ENCODE assay signal across 8 cellular contexts in genomic region chr14:74018029-74018703, GRCh38. TPM values are rescaled to one million over a fixed set of nuclear protein-coding genes. Genes with fewer than 3 reads are reported as not detected.
DNase-seq lines count a peak whose midpoint lies in the region; ATAC-seq and TF ChIP-seq lines count a peak whose summit lies in the region.

No MANE protein-coding gene starts in this region.

- H3K27ac ChIP-seq in BLaER1 treated with 17β-estradiol and CSF1 and Interleukin-3, amounts not matched to agents 10 nM and 100 nM: peak overlapping the region; percentile 67 to 90 (median 88)
- peak overlapping the region; percentile 85 to 99 for H3K27ac ChIP-seq in liver (ENCODE audit: low read depth in 1 of 2, low read length in 2 of 2)

- WGBS in liver: 12% methylated on average over 18 of the region's 18 CpGs

- peaks cover 11% of the 10 kb centered on the region for H3K4me1 Mint-ChIP-seq in central memory CD8-positive, alpha-beta T cell

- peak; percentile 54 for DNase-seq in GM20000 (ENCODE audit: low spot score)
- no peak for DNase-seq in NT2/D1 (ENCODE audit: low read depth, low spot score)
- DNase-seq in central memory CD8-positive, alpha-beta T cell (ENCODE audit: low spot score in 2 of 2): no peak
- DNase-seq in superior temporal gyrus (ENCODE audit: extremely low spot score): peak; percentile 38
- DNase-seq in Ammon's horn (ENCODE audit: low spot score): no peak

- H3K27me3 Mint-ChIP-seq in central memory CD8-positive, alpha-beta T cell: no peaks in the 10 kb centered on the region

- peak overlapping the region; percentile 83 to 93 (median 89) for H3K9ac ChIP-seq in BLaER1 treated with 17β-estradiol and CSF1 and Interleukin-3, amounts not matched to agents 10 nM and 100 nM
- H3K9ac ChIP-seq in NT2/D1 (ENCODE audit: insufficient read length, low read depth) (peak overlapping the region; percentile 91), liver (ENCODE audit: low read depth in 1 of 2, low read length in 2 of 2) (peak overlapping the region; percentile 96)

- H3K4me2 ChIP-seq in BLaER1 treated with 17β-estradiol and CSF1 and Interleukin-3, amounts not matched to agents 10 nM and 100 nM: peak overlapping the region; percentile 78 to 96 (median 89)

- H3K4me3 ChIP-seq in BLaER1 treated with 17β-estradiol and CSF1 and Interleukin-3, amounts not matched to agents 10 nM and 100 nM: peak overlapping the region; percentile 72 to 92 (median 86)
- H3K4me3 ChIP-seq in NT2/D1 (ENCODE audit: insufficient read length, low read depth) (peak overlapping the region; percentile 91), liver (ENCODE audit: low read depth in 1 of 3, low read length in 3 of 3) (peak overlapping the region; percentile 54 to 92 (median 82))

- peaks cover 7 to 15% (median 14%) of the 10 kb centered on the region in 10 experiments for H3K4me1 ChIP-seq in BLaER1 treated with 17β-estradiol and CSF1 and Interleukin-3, amounts not matched to agents 10 nM and 100 nM
- H3K4me1 ChIP-seq in NT2/D1 (ENCODE audit: insufficient read depth, insufficient read length) (no peaks in the 10 kb centered on the region), liver (ENCODE audit: control insufficient read depth in 4 of 4, insufficient read depth in 4 of 4, low read length in 3 of 4) (peaks cover 15 to 27% (median 24%) of the 10 kb centered on the region in 4 donors)

- H3K9me3 ChIP-seq in BLaER1 treated with 17β-estradiol and CSF1 and Interleukin-3, amounts not matched to agents 10 nM and 100 nM (replicated peaks in 1 of 11): no peaks in the 10 kb centered on the region
- no peaks in the 10 kb centered on the region for H3K9me3 ChIP-seq in NT2/D1 (ENCODE audit: insufficient read depth, low read length)
- no peaks in the 10 kb centered on the region for H3K9me3 ChIP-seq in liver (ENCODE audit: control insufficient read depth in 4 of 4, low read length in 3 of 4)

- peak overlapping the region; percentile 85 for H3K4me3 Mint-ChIP-seq in central memory CD8-positive, alpha-beta T cell

- no peaks in the 10 kb centered on the region for H4K20me1 ChIP-seq in BLaER1 treated with 17β-estradiol and CSF1 and Interleukin-3, amounts not matched to agents 10 nM and 100 nM

- H3K27ac Mint-ChIP-seq in central memory CD8-positive, alpha-beta T cell (ENCODE audit: low read depth): peak overlapping the region; percentile 96

- peaks cover 11% of the 10 kb centered on the region for H3K36me3 Mint-ChIP-seq in central memory CD8-positive, alpha-beta T cell (ENCODE audit: insufficient read depth)

- H3K9me3 Mint-ChIP-seq in central memory CD8-positive, alpha-beta T cell: no peaks in the 10 kb centered on the region

- no peak for TF ChIP-seq RAD21 in liver (IDR thresholded peaks at IDR 0.05)

- no peaks in the 10 kb centered on the region for H3K27me3 ChIP-seq in BLaER1 treated with 17β-estradiol and CSF1 and Interleukin-3, amounts not matched to agents 10 nM and 100 nM
- H3K27me3 ChIP-seq in NT2/D1 (ENCODE audit: insufficient read depth, insufficient read length) (peaks cover 3% of the 10 kb centered on the region), liver (ENCODE audit: control insufficient read depth in 4 of 4, insufficient read depth in 4 of 4, low read length in 3 of 4) (no peaks in the 10 kb centered on the region)

- peaks cover 0 to 11% (median 0%) of the 10 kb centered on the region in 11 experiments; a peak in 2 of 22 replicates for H3K36me3 ChIP-seq in BLaER1 treated with 17β-estradiol and CSF1 and Interleukin-3, amounts not matched to agents 10 nM and 100 nM
- H3K36me3 ChIP-seq in NT2/D1 (ENCODE audit: insufficient read depth, insufficient read length, low read length) (peaks cover 3% of the 10 kb centered on the region), liver (ENCODE audit: control insufficient read depth in 4 of 4, insufficient read depth in 3 of 4, low read depth in 1 of 4, low read length in 3 of 4) (no peaks in the 10 kb centered on the region)

- ATAC-seq in central memory CD8-positive, alpha-beta T cell (replicated peaks; ENCODE audit: extremely low read depth, poor library complexity, severe bottlenecking): peak; percentile 38
- no peak for ATAC-seq in GM21381 (IDR thresholded peaks at IDR 0.05; ENCODE audit: unreplicated experiment)

- no peak for TF ChIP-seq CTCF in GM20000 (IDR thresholded peaks at IDR 0.05; ENCODE audit: extremely low read depth, missing control alignments)
- TF ChIP-seq CTCF in liver (IDR thresholded peaks at IDR 0.05; ENCODE audit: low read depth, low read length, missing input control): no peak

TF ChIP-seq in liver, 16 proteins besides CTCF, POLR2A, EP300 and RAD21:
- TF ChIP-seq ATF3 (IDR thresholded peaks at IDR 0.05): no peak
- peak; percentile 3 for TF ChIP-seq REST (IDR thresholded peaks at IDR 0.05)
TF ChIP-seq in liver: peak in this region for 1.

RNA-seq across cellular contexts. Expression of gene ENTPD5, which starts 0.9 kb away (rescaled TPM):
- total RNA-seq in liver: 100 to 1,000 TPM in 1 of 2 donors, 10 to 100 TPM in 1; 38.1 to 276 TPM
- polyA plus RNA-seq in liver: 10 to 100 TPM; 53.4 to 99.5 TPM

RNA-seq across cellular contexts. Expression of gene BBOF1, which starts 1.0 kb away (rescaled TPM):
- 1 to 10 TPM; 2.4 to 2.8 TPM for total RNA-seq in liver
- polyA plus RNA-seq in liver: 1 to 10 TPM; 1.0 to 1.8 TPM

Comparison
In these comparisons a context has a peak if more than half of its experiments do, and no peak if none do; other contexts are left out.
1. DNase-seq: peak in GM20000 (single experiment) and superior temporal gyrus (single experiment); none in NT2/D1 (single experiment), central memory CD8-positive, alpha-beta T cell (0 of 2) and Ammon's horn (single experiment).
2. Peak in every context shown above with its lines, with median percentiles within 50 percentile points of each other: H3K4me3 ChIP-seq and H3K9ac ChIP-seq.